20 cellular contexts compared by ENCODE assay signal in the genomic region with DNA sequence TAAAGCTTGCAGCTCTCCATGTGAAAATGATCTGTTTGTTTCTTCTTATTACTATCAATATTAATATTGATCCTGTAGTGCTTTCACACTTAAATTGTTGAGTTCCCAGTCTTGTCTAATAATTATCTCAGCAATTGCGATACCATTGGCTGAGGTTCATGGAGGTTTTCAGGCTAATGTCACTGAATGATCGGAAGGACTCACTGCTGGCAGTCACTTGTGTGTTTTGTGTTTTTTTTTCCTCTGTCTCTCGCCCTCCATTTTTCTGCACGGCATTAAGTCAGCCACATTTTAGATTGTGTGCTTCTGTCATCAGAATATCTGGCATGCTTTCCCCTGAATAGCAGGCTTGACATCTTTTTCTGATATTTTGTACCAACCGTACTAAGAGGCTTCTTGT.
"Had no signal": no experiment of that assay in that cellular context is flagged by ENCODE, and none has a peak within 500 bp of the region (broad histone marks: within the 10 kb centered on the region; RNA-seq: fewer than 3 reads in every experiment).

No MANE protein-coding gene starts in this region.

- H3K9me3 ChIP-seq: heart right ventricle, left lung, neutrophil, sigmoid colon, stomach had no signal

- H3K36me3 ChIP-seq: heart right ventricle, left lung, neutrophil, sigmoid colon, stomach had no signal

- H3K9me3 Mint-ChIP-seq: nephron progenitor cell had no signal

- H3K36me3 Mint-ChIP-seq: naive thymus-derived CD4-positive, alpha-beta T cell had no signal

- H3K27ac ChIP-seq: heart right ventricle, left lung, neutrophil, sigmoid colon, skin epidermis had no signal

- ATAC-seq: heart right ventricle; left lung; naive thymus-derived CD4-positive, alpha-beta T cell had no signal

- H3K4me3 ChIP-seq: heart right ventricle, left lung, lung, sigmoid colon, skin epidermis, stomach had no signal

- DNase-seq: cerebellar nuclear complex; dermis blood vessel endothelial cell; foreskin melanocyte; heart right ventricle; hypothalamus; kidney glomerular epithelial cell; mesenchymal stem cell; midbrain; naive thymus-derived CD4-positive, alpha-beta T cell; nephron progenitor cell; sigmoid colon; stimulated activated CD4-positive, alpha-beta T cell treated with anti-CD3 and anti-CD28 coated beads, Interleukin-12 subunit alpha, Interleukin-12 subunit beta, amount 100 ng/mL, for 4 hours; stimulated activated naive CD4-positive, alpha-beta T cell; stomach; substantia nigra; trophoblast cell had no signal

- H3K4me1 ChIP-seq: left lung had no signal

- H3K4me3 Mint-ChIP-seq: naive thymus-derived CD4-positive, alpha-beta T cell; nephron progenitor cell had no signal

- H3K27me3 ChIP-seq: heart right ventricle, left lung, neutrophil, sigmoid colon, stomach had no signal
